In genomic region chr1:110605901-110606783, GRCh38 we compare ENCODE assay signal across 9 cellular contexts. TPM values are rescaled to one million over a fixed set of nuclear protein-coding genes. Genes with fewer than 3 reads are reported as not detected.
DNase-seq lines count a peak whose midpoint lies in the region; ATAC-seq and TF ChIP-seq lines count a peak whose summit lies in the region.
"Had no signal": no experiment of that assay in that cellular context is flagged by ENCODE, and none has a peak within 500 bp of the region (broad histone marks: within the 10 kb centered on the region; RNA-seq: fewer than 3 reads in every experiment).

Gene KCNA2 (minus strand): TSS chr1:110606358. CDS start chr1:110604782, 1,576 bp downstream.

- H3K9ac ChIP-seq in MM.1S (ENCODE audit: low read length), result no peak within 1 kb of the TSS

- H3K9me2 ChIP-seq in MM.1S (replicated peaks; ENCODE audit: insufficient read depth, low read length), result no peaks in the 10 kb centered on the region

- H3K4me3 ChIP-seq in MM.1S (ENCODE audit: low read length) (peak within 1 kb of the TSS; percentile 59), ascending aorta (peak within 1 kb of the TSS; percentile 79 to 90), iPS-11a (ENCODE audit: low read depth, low read length) (peak within 1 kb of the TSS; percentile 56)

- H3K4me1 ChIP-seq in MM.1S (ENCODE audit: low read length) (no peaks in the 10 kb centered on the region), ascending aorta (peaks cover 6 to 9% of the 10 kb centered on the region in 2 donors)

- H3F3A ChIP-seq in MM.1S (ENCODE audit: insufficient read depth, low read length), result no peaks in the 10 kb centered on the region

- intact Hi-C loops in ascending aorta (cut with DNase I), result loop anchor here (5.0 kb wide), 1 partner anchor 269 kb away; the partner anchor contains the start of gene RBM15

- no peaks in the 10 kb centered on the region for H4K20me1 ChIP-seq in MM.1S (ENCODE audit: insufficient read depth, low read length)

- H3K27me3 ChIP-seq in MM.1S (replicated peaks; ENCODE audit: insufficient read depth, low read length) (0 out of 2 replicates have a peak, but pooled peaks cover 11% of the 10 kb centered on the region), ascending aorta (no peaks in the 10 kb centered on the region)

- no peak for ATAC-seq in HG03175 (IDR thresholded peaks at IDR 0.05; ENCODE audit: unreplicated experiment)
- no peak for ATAC-seq in HG02973 (IDR thresholded peaks at IDR 0.05; ENCODE audit: unreplicated experiment)

- no peak for TF ChIP-seq CTCF in MM.1S (IDR thresholded peaks at IDR 0.05; ENCODE audit: low read length)
- no peak for TF ChIP-seq CTCF in ascending aorta (IDR thresholded peaks at IDR 0.05)

- no peaks in the 10 kb centered on the region for H3K9me3 ChIP-seq in MM.1S (replicated peaks; ENCODE audit: insufficient read depth, low read length)
- H3K9me3 ChIP-seq in ascending aorta, result no peaks in the 10 kb centered on the region

- DNase-seq in COLO668 (lab: John Stamatoyannopoulos, UW; ENCODE audit: unreplicated experiment) (peak; percentile 82), MM.1S (no peak), ascending aorta (ENCODE audit: low spot score in 2 of 2) (peak in 1 of 2 donors; percentile 61), retina (peak; percentile 92)
- DNase-seq in activated effector memory CD4-positive, alpha-beta T cell treated with Interleukin-2 at 50 U/mL for 16 hours, result no peak

- H3K27ac ChIP-seq in MM.1S (ENCODE audit: low read length) (no peak within 1 kb of the TSS), ascending aorta (peak within 1 kb of the TSS; percentile 50 to 63)

- H3K4me2 ChIP-seq in MM.1S (ENCODE audit: low read depth, low read length), result peak within 1 kb of the TSS; percentile 95

- no peaks in the 10 kb centered on the region for H3K79me2 ChIP-seq in MM.1S (ENCODE audit: low read length)

- H3K36me3 ChIP-seq in MM.1S (replicated peaks; ENCODE audit: insufficient read depth, low read length) (no peaks in the 10 kb centered on the region), ascending aorta (no peaks in the 10 kb centered on the region)

- H2AFZ ChIP-seq in MM.1S (ENCODE audit: low read length), result 0 out of 2 replicates have a peak within 1 kb of the TSS, but pooled peaks have one; percentile 31

RNA-seq across cellular contexts. Expression of gene KCNA2, which starts in this region (rescaled TPM):
- total RNA-seq in ascending aorta, result 9.4 TPM
- total RNA-seq: kidney epithelial cell had no signal

Comparison
In these comparisons a context has a peak if more than half of its experiments do, and no peak if none do; other contexts are left out.
1. DNase-seq: peak in COLO668 (single experiment) and retina (single experiment); none in MM.1S (single experiment) and activated effector memory CD4-positive, alpha-beta T cell treated with Interleukin-2 at 50 U/mL for 16 hours (single experiment).
2. Peak in every context shown above with its lines, with median percentiles within 50 percentile points of each other: H3K4me3 ChIP-seq.